ENCODE assay signal across 2 cellular contexts in genomic region chr1:153548722-153549695, GRCh38.
TF ChIP-seq lines count a peak whose summit lies in the region.

S100A3 (minus strand) TSS chr1:153549258; CDS start chr1:153548485, 773 bp downstream.

TF ChIP-seq in IMR-90, 13 proteins besides CTCF, POLR2A, EP300 and RAD21:
- TF ChIP-seq BHLHE40 (IDR thresholded peaks at IDR 0.05; ENCODE audit: low read depth, low read length) (no peak), MAFK (IDR thresholded peaks at IDR 0.05; ENCODE audit: low read depth, low read length) (no peak), CEBPB (IDR thresholded peaks at IDR 0.05; ENCODE audit: low read depth, low read length) (no peak), NFE2L2 (IDR thresholded peaks at IDR 0.05; ENCODE audit: low read depth, low read length) (no peak), MAZ (IDR thresholded peaks at IDR 0.05; ENCODE audit: borderline replicate concordance, low read depth, low read length) (peak; percentile 63; the same call in 1 of the 2 replicates), USF2 (IDR thresholded peaks at IDR 0.05; ENCODE audit: low read depth, low read length) (peak; percentile 16; the same call in 1 of the 2 replicates), RFX5 (IDR thresholded peaks at IDR 0.05; ENCODE audit: low read depth, low read length) (no peak), RCOR1 (IDR thresholded peaks at IDR 0.05; ENCODE audit: insufficient replicate concordance, low read length) (peak; percentile 57), CHD1 (IDR thresholded peaks at IDR 0.05; ENCODE audit: low read depth, low read length) (no peak), ELK1 (IDR thresholded peaks at IDR 0.05; ENCODE audit: borderline replicate concordance, low read depth, low read length) (no peak), FOS (IDR thresholded peaks at IDR 0.05; ENCODE audit: low read depth, low read length) (peak; percentile 85), MXI1 (IDR thresholded peaks at IDR 0.05; ENCODE audit: borderline replicate concordance, low read depth, low read length) (no peak), SMC3 (IDR thresholded peaks at IDR 0.05; ENCODE audit: low read depth, low read length) (peak; percentile 39)
TF ChIP-seq in IMR-90: peak in this region for 5.

TF ChIP-seq in H1, 55 proteins besides CTCF, POLR2A, EP300 and RAD21:
- TF ChIP-seq RNF2 (IDR thresholded peaks at IDR 0.05; ENCODE audit: borderline replicate concordance, low read depth, low read length, missing control alignments, poor library complexity, severe bottlenecking) = no peak
- no peak for TF ChIP-seq TBP (IDR thresholded peaks at IDR 0.05; ENCODE audit: low read depth, low read length)
- no peak for TF ChIP-seq SP4 (IDR thresholded peaks at IDR 0.05; ENCODE audit: low read length)
- TF ChIP-seq CTBP2 (IDR thresholded peaks at IDR 0.05; ENCODE audit: borderline replicate concordance, insufficient read depth, insufficient read length, low read length) = no peak
- TF ChIP-seq TAF1 (IDR thresholded peaks at IDR 0.05; ENCODE audit: low read depth, low read length) = no peak
- no peak for TF ChIP-seq YY1 (IDR thresholded peaks at IDR 0.05; ENCODE audit: low read depth, low read length)
- no peak for TF ChIP-seq JUND (IDR thresholded peaks at IDR 0.05; ENCODE audit: low read length)
- no peak for TF ChIP-seq KDM1A (IDR thresholded peaks at IDR 0.05; ENCODE audit: borderline replicate concordance, low read length)
- no peak for TF ChIP-seq TCF12 (IDR thresholded peaks at IDR 0.05; ENCODE audit: low read depth, low read length)
- no peak for TF ChIP-seq SP1 (IDR thresholded peaks at IDR 0.05; ENCODE audit: low read depth, low read length)
- TF ChIP-seq KDM4A (IDR thresholded peaks at IDR 0.05; ENCODE audit: low read depth, low read length, severe bottlenecking) = no peak
- no peak for TF ChIP-seq TAF7 (optimal IDR thresholded peaks at IDR 0.05; ENCODE audit: borderline replicate concordance, low read depth, low read length)
